In the genomic region with DNA sequence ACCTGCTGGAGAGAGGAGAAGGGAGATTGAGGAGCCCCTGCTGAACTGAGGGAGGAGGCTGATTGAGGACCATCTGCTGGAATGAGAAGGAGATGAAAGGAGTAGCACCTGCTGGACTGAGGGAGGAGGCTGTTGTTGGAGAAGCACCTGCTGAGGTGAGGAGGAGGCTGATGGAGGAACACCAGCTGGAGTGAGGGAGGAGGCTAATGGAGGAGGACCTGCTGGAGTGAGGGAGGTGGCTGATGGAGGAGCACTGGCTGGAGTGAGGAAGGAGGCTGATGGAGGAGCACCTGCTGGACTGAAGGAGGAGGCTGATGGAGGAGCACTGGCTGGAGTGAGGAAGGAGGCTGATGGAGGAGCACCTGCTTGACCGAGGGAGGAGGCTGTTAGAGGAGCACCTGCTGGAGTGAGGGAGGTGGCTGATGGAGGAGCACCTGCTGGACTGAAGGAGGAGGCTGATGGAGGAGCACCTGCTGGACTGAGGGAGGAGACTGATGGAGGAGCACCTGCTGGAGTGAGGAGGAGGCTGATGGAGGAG, we compare ENCODE assay signal across 22 cellular contexts.
A peak's percentile ranks its signal among the peaks of the same experiment; 100 is the strongest.
DNase-seq lines count a peak whose midpoint lies in the region; ATAC-seq, FAIRE-seq and TF ChIP-seq lines count a peak whose summit lies in the region.
"Had no signal": no experiment of that assay in that cellular context is flagged by ENCODE, and none has a peak within 500 bp of the region (broad histone marks: within the 10 kb centered on the region; RNA-seq: fewer than 3 reads in every experiment).

No MANE protein-coding gene starts in this region.

- no peaks in the 10 kb centered on the region for H4K20me1 ChIP-seq in keratinocyte (ENCODE audit: control insufficient read depth, extremely low read depth, insufficient read depth, low read length)

- no peaks in the 10 kb centered on the region for H3K36me3 Mint-ChIP-seq in activated CD8-positive, alpha-beta T cell treated with anti-CD3 and anti-CD28 coated beads, Interleukin-2, amount 10 ng/mL, durations not matched to agents 7 days and 5 days (ENCODE audit: low read depth)
- no peaks in the 10 kb centered on the region for H3K36me3 Mint-ChIP-seq in activated CD8-positive, alpha-beta T cell treated with anti-CD3 and anti-CD28 coated beads for 36 hours (ENCODE audit: low read depth)

- DNase-seq in activated CD8-positive, alpha-beta T cell treated with anti-CD3 and anti-CD28 coated beads, Interleukin-2, amount 10 ng/mL, durations not matched to agents 7 days and 5 days, result no peak
- DNase-seq in activated CD8-positive, alpha-beta T cell treated with anti-CD3 and anti-CD28 coated beads for 36 hours, result no peak
- DNase-seq in bronchial epithelial cell (ENCODE audit: low read depth) (no peak), keratinocyte (ENCODE audit: low read depth, low spot score) (no peak), posterior vena cava (ENCODE audit: low spot score) (peak; percentile 24), lower lobe of right lung (no peak), GM03348 (ENCODE audit: low spot score) (no peak)
- no peak for DNase-seq in stimulated activated naive CD8-positive, alpha-beta T cell treated with anti-CD3 and anti-CD28 coated beads, Interleukin-15, amount 100 ng/mL, for 72 hours
- DNase-seq: AML-193; Caco-2; CD4-positive, alpha-beta T cell; GOT3; H7; HFFc6 had no signal

- no peaks in the 10 kb centered on the region for H3K79me2 ChIP-seq in keratinocyte (ENCODE audit: control insufficient read depth, insufficient read depth, low read length)

- H3K9me3 ChIP-seq in keratinocyte (ENCODE audit: control insufficient read depth, low read depth, low read length) (no peaks in the 10 kb centered on the region), lower lobe of right lung (no peaks in the 10 kb centered on the region)
- H3K9me3 ChIP-seq: A549, Caco-2 had no signal

- no peak overlapping the region for H2AFZ ChIP-seq in keratinocyte (ENCODE audit: control insufficient read depth, low read length)

- no peak overlapping the region for H3K9ac ChIP-seq in keratinocyte (ENCODE audit: control insufficient read depth, extremely low read depth, insufficient read depth, low read length)

- peak; percentile 36 for FAIRE-seq in bronchial epithelial cell (lab: Jason Lieb, UNC)
- no peak for FAIRE-seq in keratinocyte (lab: Jason Lieb, UNC)
- FAIRE-seq: A549, D721Med, G401.6, GM12892, GM18507 had no signal

- TF ChIP-seq CTCF in activated CD8-positive, alpha-beta T cell treated with anti-CD3 and anti-CD28 coated beads for 36 hours (IDR thresholded peaks at IDR 0.05), result no peak
- no peak for TF ChIP-seq CTCF in bronchial epithelial cell (IDR thresholded peaks at IDR 0.05; ENCODE audit: insufficient read depth, low read length, severe bottlenecking)
- TF ChIP-seq CTCF in keratinocyte (optimal IDR thresholded peaks at IDR 0.05 in 1 of 3, IDR thresholded peaks at IDR 0.05 in 1 of 3, conservative IDR thresholded peaks at IDR 0.05 in 1 of 3; ENCODE audit: extremely low read depth in 1 of 3, insufficient read depth in 2 of 3, low read length in 3 of 3), result no peak
- TF ChIP-seq CTCF in lower lobe of right lung (IDR thresholded peaks at IDR 0.05), result no peak

- intact Hi-C loops in activated CD8-positive, alpha-beta T cell treated with anti-CD3 and anti-CD28 coated beads for 36 hours (cut with micrococcal nuclease), result no loop called here
- intact Hi-C loops in posterior vena cava (cut with DNase I), result no loop called here
- intact Hi-C loops in lower lobe of right lung (cut with DNase I), result no loop called here

- no peaks in the 10 kb centered on the region for H3K9me1 ChIP-seq in keratinocyte (ENCODE audit: control insufficient read depth, extremely low read depth, insufficient read depth, low read length)

- peak overlapping the region; percentile 23 for H3K27ac Mint-ChIP-seq in activated CD8-positive, alpha-beta T cell treated with anti-CD3 and anti-CD28 coated beads, Interleukin-2, amount 10 ng/mL, durations not matched to agents 7 days and 5 days
- no peak overlapping the region for H3K27ac Mint-ChIP-seq in activated CD8-positive, alpha-beta T cell treated with anti-CD3 and anti-CD28 coated beads for 36 hours
- no peak overlapping the region for H3K27ac Mint-ChIP-seq in stimulated activated naive CD8-positive, alpha-beta T cell treated with anti-CD3 and anti-CD28 coated beads, Interleukin-15, amount 100 ng/mL, for 72 hours
- H3K27ac Mint-ChIP-seq: CD4-positive, alpha-beta T cell; HFFc6 had no signal

- CTCF ChIA-PET in activated CD8-positive, alpha-beta T cell treated with anti-CD3 and anti-CD28 coated beads, Interleukin-2, amount 10 ng/mL, durations not matched to agents 7 days and 5 days (lab: Charles Lee), result no interaction called here
- CTCF ChIA-PET in activated CD8-positive, alpha-beta T cell treated with anti-CD3 and anti-CD28 coated beads for 36 hours (lab: Charles Lee), result no interaction called here

- POLR2A ChIA-PET in activated CD8-positive, alpha-beta T cell treated with anti-CD3 and anti-CD28 coated beads, Interleukin-2, amount 10 ng/mL, durations not matched to agents 7 days and 5 days (lab: Charles Lee), result no interaction called here
- POLR2A ChIA-PET in activated CD8-positive, alpha-beta T cell treated with anti-CD3 and anti-CD28 coated beads for 36 hours (lab: Charles Lee), result no interaction called here

- H3K4me1 ChIP-seq in keratinocyte (ENCODE audit: control insufficient read depth, extremely low read depth, insufficient read depth, low read length) (peaks cover 36% of the 10 kb centered on the region), lower lobe of right lung (no peaks in the 10 kb centered on the region)
- H3K4me1 ChIP-seq: A549, Caco-2 had no signal

- H3K4me2 ChIP-seq in keratinocyte (ENCODE audit: control insufficient read depth, extremely low read depth, insufficient read depth, low read depth, low read length), result no peak overlapping the region
- H3K4me2 ChIP-seq: A549 had no signal

- dilution Hi-C loops in keratinocyte (cut with MboI; ENCODE audit: extremely low pct_ligation_motif_present, low sequenced_read_pairs), result no loop called here

- no peaks in the 10 kb centered on the region for H3K36me3 ChIP-seq in bronchial epithelial cell (ENCODE audit: control insufficient read depth, insufficient read depth, low read length)
- H3K36me3 ChIP-seq in keratinocyte (ENCODE audit: control insufficient read depth in 2 of 2, extremely low read depth in 1 of 2, insufficient read depth in 2 of 2, low read length in 2 of 2), result no peaks in the 10 kb centered on the region
- H3K36me3 ChIP-seq in lower lobe of right lung, result no peaks in the 10 kb centered on the region

- no peak for ATAC-seq in activated CD8-positive, alpha-beta T cell treated with anti-CD3 and anti-CD28 coated beads, Interleukin-2, amount 10 ng/mL, durations not matched to agents 7 days and 5 days
- no peak for ATAC-seq in activated CD8-positive, alpha-beta T cell treated with anti-CD3 and anti-CD28 coated beads for 36 hours
- no peak for ATAC-seq in stimulated activated naive CD8-positive, alpha-beta T cell treated with anti-CD3 and anti-CD28 coated beads, Interleukin-15, amount 100 ng/mL, for 72 hours
- no peak for ATAC-seq in lower lobe of right lung
- ATAC-seq: A549, HCT116 had no signal

- H3K9me3 Mint-ChIP-seq in activated CD8-positive, alpha-beta T cell treated with anti-CD3 and anti-CD28 coated beads, Interleukin-2, amount 10 ng/mL, durations not matched to agents 7 days and 5 days (ENCODE audit: insufficient read depth), result no peaks in the 10 kb centered on the region
- no peaks in the 10 kb centered on the region for H3K9me3 Mint-ChIP-seq in activated CD8-positive, alpha-beta T cell treated with anti-CD3 and anti-CD28 coated beads for 36 hours
- H3K9me3 Mint-ChIP-seq in stimulated activated naive CD8-positive, alpha-beta T cell treated with anti-CD3 and anti-CD28 coated beads, Interleukin-15, amount 100 ng/mL, for 72 hours, result peaks cover 8 to 12% of the 10 kb centered on the region in 2 donors

- H3K4me3 ChIP-seq in bronchial epithelial cell (ENCODE audit: low read depth, low read length) (no peak overlapping the region), keratinocyte (ENCODE audit: control insufficient read depth in 2 of 3, extremely low read depth in 1 of 3, insufficient read depth in 2 of 3, low read depth in 1 of 3, low read length in 3 of 3) (no peak overlapping the region), lower lobe of right lung (no peak overlapping the region)
- H3K4me3 ChIP-seq: A549 had no signal

- H3K27ac ChIP-seq in keratinocyte (ENCODE audit: control insufficient read depth, insufficient read depth, low read length) (peak overlapping the region; percentile 47), lower lobe of right lung (no peak overlapping the region)
- H3K27ac ChIP-seq: 22Rv1, A549, C4-2B had no signal

- no peaks in the 10 kb centered on the region for H3K4me1 Mint-ChIP-seq in activated CD8-positive, alpha-beta T cell treated with anti-CD3 and anti-CD28 coated beads, Interleukin-2, amount 10 ng/mL, durations not matched to agents 7 days and 5 days (ENCODE audit: low read depth)
- H3K4me1 Mint-ChIP-seq in activated CD8-positive, alpha-beta T cell treated with anti-CD3 and anti-CD28 coated beads for 36 hours (ENCODE audit: low read depth), result no peaks in the 10 kb centered on the region
- no peaks in the 10 kb centered on the region for H3K4me1 Mint-ChIP-seq in stimulated activated naive CD8-positive, alpha-beta T cell treated with anti-CD3 and anti-CD28 coated beads, Interleukin-15, amount 100 ng/mL, for 72 hours

- no peaks in the 10 kb centered on the region for H3K27me3 Mint-ChIP-seq in activated CD8-positive, alpha-beta T cell treated with anti-CD3 and anti-CD28 coated beads, Interleukin-2, amount 10 ng/mL, durations not matched to agents 7 days and 5 days (ENCODE audit: low read depth)
- peaks cover 3% of the 10 kb centered on the region for H3K27me3 Mint-ChIP-seq in activated CD8-positive, alpha-beta T cell treated with anti-CD3 and anti-CD28 coated beads for 36 hours
- peaks cover 14% of the 10 kb centered on the region for H3K27me3 Mint-ChIP-seq in stimulated activated naive CD8-positive, alpha-beta T cell treated with anti-CD3 and anti-CD28 coated beads, Interleukin-15, amount 100 ng/mL, for 72 hours
- H3K27me3 Mint-ChIP-seq: CD4-positive, alpha-beta T cell had no signal

- H3K4me3 Mint-ChIP-seq in activated CD8-positive, alpha-beta T cell treated with anti-CD3 and anti-CD28 coated beads, Interleukin-2, amount 10 ng/mL, durations not matched to agents 7 days and 5 days, result no peak overlapping the region
- no peak overlapping the region for H3K4me3 Mint-ChIP-seq in activated CD8-positive, alpha-beta T cell treated with anti-CD3 and anti-CD28 coated beads for 36 hours
- no peak overlapping the region for H3K4me3 Mint-ChIP-seq in stimulated activated naive CD8-positive, alpha-beta T cell treated with anti-CD3 and anti-CD28 coated beads, Interleukin-15, amount 100 ng/mL, for 72 hours
- H3K4me3 Mint-ChIP-seq: CD4-positive, alpha-beta T cell; HFFc6 had no signal

- H3K27me3 ChIP-seq in bronchial epithelial cell (ENCODE audit: control insufficient read depth, insufficient read depth, low read length) (no peaks in the 10 kb centered on the region), keratinocyte (ENCODE audit: control insufficient read depth, extremely low read depth, insufficient read depth, low read length) (no peaks in the 10 kb centered on the region), lower lobe of right lung (ENCODE audit: low read depth) (no peaks in the 10 kb centered on the region)
